Comparison of ENCODE assay signal across 8 cellular contexts in genomic region chr6:106702451-106703110, GRCh38.
A peak's percentile ranks its signal among the peaks of the same experiment; 100 is the strongest.
DNase-seq lines count a peak whose midpoint lies in the region; ATAC-seq and TF ChIP-seq lines count a peak whose summit lies in the region.

No MANE protein-coding gene starts in this region.

- no peaks in the 10 kb centered on the region for H3F3A ChIP-seq in PC-3 (ENCODE audit: low read length, unreplicated experiment)

- POLR2A ChIA-PET in PC-3 (lab: Charles Lee; ENCODE audit: unreplicated experiment), result no interaction called here

- H3K79me2 ChIP-seq in PC-3 (ENCODE audit: low read length), result no peaks in the 10 kb centered on the region

- peak overlapping the region; percentile 28 for H2AFZ ChIP-seq in PC-3 (ENCODE audit: low read length)

- H3K4me3 ChIP-seq in BLaER1 treated with 17β-estradiol and CSF1 and Interleukin-3, amounts not matched to agents 10 nM and 100 nM, result peak overlapping the region in 7 of 10 experiments; percentile 0 to 54 (median 40); a peak in 11 of 20 replicates
- H3K4me3 ChIP-seq in PC-3 (ENCODE audit: low read length), result no peak overlapping the region
- no peak overlapping the region for H3K4me3 ChIP-seq in thyroid gland (replicated peaks in 1 of 3)

- no peak for TF ChIP-seq CTCF in PC-3 (conservative IDR thresholded peaks at IDR 0.05; ENCODE audit: low read depth, low read length)
- no peak for TF ChIP-seq CTCF in thyroid gland (IDR thresholded peaks at IDR 0.05)

- 20 to 24% methylated on average over 10 of the region's 10 CpGs for WGBS in thyroid gland, 2 donors

- intact Hi-C loops in PC-3 (cut with micrococcal nuclease) (no loop called here), thyroid gland (cut with DNase I) (no loop called here)

- no peaks in the 10 kb centered on the region for H3K9me2 ChIP-seq in PC-3 (replicated peaks; ENCODE audit: low read length)

- DNase-seq in PC-3, result no peak
- peak; percentile 74 to 79 for DNase-seq in thyroid gland
- DNase-seq in activated CD8-positive, alpha-beta memory T cell treated with anti-CD3 and anti-CD28 coated beads, Interleukin-2, amount 50 U/mL, for 48 hours, result no peak
- DNase-seq in AG08395 (ENCODE audit: low spot score), result no peak
- DNase-seq in H4 (ENCODE audit: low spot score), result no peak

- H3K27me3 ChIP-seq in BLaER1 treated with 17β-estradiol and CSF1 and Interleukin-3, amounts not matched to agents 10 nM and 100 nM, result no peaks in the 10 kb centered on the region
- H3K27me3 ChIP-seq in PC-3 (ENCODE audit: low read length) (no peaks in the 10 kb centered on the region), thyroid gland (no peaks in the 10 kb centered on the region)

- BruUV-seq in PC-3 (replicated peaks; lab: Mats Ljungman, UMichigan), result no TSS peak

- H3K9me3 ChIP-seq in BLaER1 treated with 17β-estradiol and CSF1 and Interleukin-3, amounts not matched to agents 10 nM and 100 nM (replicated peaks in 1 of 11), result peaks cover 29 to 39% (median 34%) of the 10 kb centered on the region in 11 experiments
- H3K9me3 ChIP-seq in PC-3 (ENCODE audit: low read length), result no peaks in the 10 kb centered on the region
- H3K9me3 ChIP-seq in thyroid gland, result no peaks in the 10 kb centered on the region

- ATAC-seq in GM19438 (IDR thresholded peaks at IDR 0.05; ENCODE audit: low read depth, unreplicated experiment) (peak; percentile 88), HG03378 (IDR thresholded peaks at IDR 0.05; ENCODE audit: unreplicated experiment) (peak; percentile 98), PC-3 (no peak; the same call in 1 of the 2 replicates)

- no peak for TF ChIP-seq POLR2A in thyroid gland (IDR thresholded peaks at IDR 0.05)

- no peaks in the 10 kb centered on the region for H4K20me1 ChIP-seq in BLaER1 treated with 17β-estradiol and CSF1 and Interleukin-3, amounts not matched to agents 10 nM and 100 nM
- no peaks in the 10 kb centered on the region for H4K20me1 ChIP-seq in PC-3 (ENCODE audit: low read length)

- H3K27ac ChIP-seq in BLaER1 treated with 17β-estradiol and CSF1 and Interleukin-3, amounts not matched to agents 10 nM and 100 nM, result peak overlapping the region in 8 of 11 experiments; percentile 34 to 90 (median 60); a peak in 15 of 22 replicates
- H3K27ac ChIP-seq in PC-3 (ENCODE audit: low read length), result no peak overlapping the region
- peak overlapping the region; percentile 64 to 73 (median 71) for H3K27ac ChIP-seq in thyroid gland

- peaks cover 12 to 88% (median 61%) of the 10 kb centered on the region in 10 experiments for H3K4me1 ChIP-seq in BLaER1 treated with 17β-estradiol and CSF1 and Interleukin-3, amounts not matched to agents 10 nM and 100 nM
- H3K4me1 ChIP-seq in PC-3 (ENCODE audit: insufficient read depth, low read length) (no peaks in the 10 kb centered on the region), thyroid gland (peaks cover 13 to 17% of the 10 kb centered on the region in 2 donors)

- CTCF ChIA-PET in PC-3 (lab: Charles Lee), result no interaction called here

- peak overlapping the region in 6 of 11 experiments; percentile 31 to 80 (median 60); a peak in 10 of 22 replicates for H3K9ac ChIP-seq in BLaER1 treated with 17β-estradiol and CSF1 and Interleukin-3, amounts not matched to agents 10 nM and 100 nM
- no peak overlapping the region for H3K9ac ChIP-seq in PC-3 (ENCODE audit: low read length)

- H3K4me2 ChIP-seq in BLaER1 treated with 17β-estradiol and CSF1 and Interleukin-3, amounts not matched to agents 10 nM and 100 nM, result peak overlapping the region; percentile 60 to 92 (median 84)
- no peak overlapping the region for H3K4me2 ChIP-seq in PC-3 (ENCODE audit: low read length)

- peaks cover 0 to 17% (median 3%) of the 10 kb centered on the region in 11 experiments; a peak in 5 of 22 replicates for H3K36me3 ChIP-seq in BLaER1 treated with 17β-estradiol and CSF1 and Interleukin-3, amounts not matched to agents 10 nM and 100 nM
- H3K36me3 ChIP-seq in PC-3 (ENCODE audit: low read depth, low read length) (no peaks in the 10 kb centered on the region), thyroid gland (no peaks in the 10 kb centered on the region)

Comparison
In these comparisons a context has a peak if more than half of its experiments do, and no peak if none do; other contexts are left out.
1. H3K4me3 ChIP-seq: peak in BLaER1 treated with 17β-estradiol and CSF1 and Interleukin-3, amounts not matched to agents 10 nM and 100 nM (7 of 10); none in PC-3 (single experiment) and thyroid gland (0 of 3).
2. DNase-seq: peak in thyroid gland (2 of 2); none in PC-3 (single experiment), activated CD8-positive, alpha-beta memory T cell treated with anti-CD3 and anti-CD28 coated beads, Interleukin-2, amount 50 U/mL, for 48 hours (single experiment), AG08395 (single experiment) and H4 (single experiment).